ENCODE assay signal across 9 cellular contexts in genomic region chr1:201016943-201017827, GRCh38. TPM values are rescaled to one million over a fixed set of nuclear protein-coding genes. Genes with fewer than 3 reads are reported as not detected.
DNase-seq lines count a peak whose midpoint lies in the region; ATAC-seq and TF ChIP-seq lines count a peak whose summit lies in the region.
"Had no signal": no experiment of that assay in that cellular context is flagged by ENCODE, and none has a peak within 500 bp of the region (broad histone marks: within the 10 kb centered on the region; RNA-seq: fewer than 3 reads in every experiment).

No MANE protein-coding gene starts in this region.

- peaks cover 24% of the 10 kb centered on the region for H3K36me3 Mint-ChIP-seq in T-helper 2 cell treated with Interferon-gamma antibody and Interleukin-4, amounts not matched to agents 5 μg/mL and 100 μg/mL, for 36 hours (ENCODE audit: low read depth)
- H3K36me3 Mint-ChIP-seq in brain, result no peaks in the 10 kb centered on the region

- no peaks in the 10 kb centered on the region for H3K27me3 Mint-ChIP-seq in T-helper 2 cell treated with Interferon-gamma antibody and Interleukin-4, amounts not matched to agents 5 μg/mL and 100 μg/mL, for 36 hours (ENCODE audit: low read depth)
- peaks cover 3% of the 10 kb centered on the region for H3K27me3 Mint-ChIP-seq in brain

- no peaks in the 10 kb centered on the region for H3K9me2 ChIP-seq in Karpas-422 (replicated peaks; ENCODE audit: insufficient read depth, low read length)

- 42% methylated on average over 9 of the region's 9 CpGs for WGBS in smooth muscle cell (ENCODE audit: low lambda C conversion rate)

- peaks cover 73% of the 10 kb centered on the region for H3K4me1 ChIP-seq in HUES6 (ENCODE audit: control insufficient read depth, insufficient read depth, low read length)
- peaks cover 64% of the 10 kb centered on the region for H3K4me1 ChIP-seq in smooth muscle cell (ENCODE audit: low read depth)
- peaks cover 4% of the 10 kb centered on the region; the same call in 1 of the 2 replicates for H3K4me1 ChIP-seq in Karpas-422 (ENCODE audit: low read length)

- H3K9ac ChIP-seq in HUES6 (ENCODE audit: low read length), result no peak overlapping the region
- H3K9ac ChIP-seq in smooth muscle cell (ENCODE audit: low read depth), result no peak overlapping the region
- H3K9ac ChIP-seq in Karpas-422 (ENCODE audit: low read length), result no peak overlapping the region

- H3K4me3 Mint-ChIP-seq in T-helper 2 cell treated with Interferon-gamma antibody and Interleukin-4, amounts not matched to agents 5 μg/mL and 100 μg/mL, for 36 hours, result peak overlapping the region; percentile 72
- peak overlapping the region; percentile 2 to 84 (median 82) for H3K4me3 Mint-ChIP-seq in brain

- no peak for DNase-seq in T-helper 2 cell treated with Interferon-gamma antibody and Interleukin-4, amounts not matched to agents 5 μg/mL and 100 μg/mL, for 36 hours (ENCODE audit: low spot score)
- DNase-seq in T-helper 2 cell (no peak), smooth muscle cell (lab: John Stamatoyannopoulos, UW; ENCODE audit: unreplicated experiment) (peak; percentile 38), Karpas-422 (no peak)
- no peak for DNase-seq in stimulated activated CD4-positive, alpha-beta T cell treated with anti-CD3 and anti-CD28 coated beads, Interleukin-4, amount 100 ng/mL, for 24 hours
- DNase-seq: esophagus squamous epithelium had no signal

- peaks cover 11% of the 10 kb centered on the region for H3F3A ChIP-seq in smooth muscle cell (ENCODE audit: low read depth)

- no peak overlapping the region for H3K4me3 ChIP-seq in HUES6 (ENCODE audit: low read depth, low read length)
- no peak overlapping the region for H3K4me3 ChIP-seq in smooth muscle cell
- no peak overlapping the region for H3K4me3 ChIP-seq in Karpas-422 (ENCODE audit: low read length)
- H3K4me3 ChIP-seq: esophagus squamous epithelium had no signal

- peak overlapping the region; percentile 97 for H3K27ac Mint-ChIP-seq in T-helper 2 cell treated with Interferon-gamma antibody and Interleukin-4, amounts not matched to agents 5 μg/mL and 100 μg/mL, for 36 hours
- H3K27ac Mint-ChIP-seq in brain, result peak overlapping the region; percentile 84 to 98 (median 97)

- H2AFZ ChIP-seq in smooth muscle cell (ENCODE audit: low read depth), result no peak overlapping the region
- H2AFZ ChIP-seq in Karpas-422 (ENCODE audit: low read length), result no peak overlapping the region

- no peak for TF ChIP-seq CTCF in brain (conservative IDR thresholded peaks at IDR 0.05)
- TF ChIP-seq CTCF in smooth muscle cell (IDR thresholded peaks at IDR 0.05; ENCODE audit: borderline replicate concordance, insufficient read depth, poor library complexity, severe bottlenecking), result no peak

- ATAC-seq in HG03139 (IDR thresholded peaks at IDR 0.05; ENCODE audit: unreplicated experiment), result no peak

- H3K36me3 ChIP-seq in HUES6 (ENCODE audit: control insufficient read depth, insufficient read depth, low read length), result no peaks in the 10 kb centered on the region
- no peaks in the 10 kb centered on the region for H3K36me3 ChIP-seq in smooth muscle cell (ENCODE audit: low read depth)
- H3K36me3 ChIP-seq in Karpas-422 (ENCODE audit: insufficient read depth, low read length), result no peaks in the 10 kb centered on the region
- H3K36me3 ChIP-seq: esophagus squamous epithelium had no signal

- H3K27me3 ChIP-seq in HUES6 (ENCODE audit: control insufficient read depth, insufficient read depth, low read length) (peaks cover 4% of the 10 kb centered on the region), smooth muscle cell (ENCODE audit: low read depth) (no peaks in the 10 kb centered on the region), Karpas-422 (ENCODE audit: low read length) (no peaks in the 10 kb centered on the region)

- H4K20me1 ChIP-seq in smooth muscle cell (ENCODE audit: low read depth), result no peaks in the 10 kb centered on the region
- no peaks in the 10 kb centered on the region for H4K20me1 ChIP-seq in Karpas-422 (ENCODE audit: insufficient read depth, low read depth, low read length)

- H3K4me1 Mint-ChIP-seq in T-helper 2 cell treated with Interferon-gamma antibody and Interleukin-4, amounts not matched to agents 5 μg/mL and 100 μg/mL, for 36 hours (ENCODE audit: low read depth), result peaks cover 78% of the 10 kb centered on the region
- H3K4me1 Mint-ChIP-seq in brain, result peaks cover 100% of the 10 kb centered on the region

- no peaks in the 10 kb centered on the region for H3K9me3 Mint-ChIP-seq in T-helper 2 cell treated with Interferon-gamma antibody and Interleukin-4, amounts not matched to agents 5 μg/mL and 100 μg/mL, for 36 hours
- no peaks in the 10 kb centered on the region for H3K9me3 Mint-ChIP-seq in brain

- H3K79me2 ChIP-seq in smooth muscle cell (ENCODE audit: low read depth), result no peaks in the 10 kb centered on the region
- no peaks in the 10 kb centered on the region for H3K79me2 ChIP-seq in Karpas-422 (ENCODE audit: low read length)

- peak overlapping the region; percentile 77 for H3K4me2 ChIP-seq in smooth muscle cell
- H3K4me2 ChIP-seq in Karpas-422 (ENCODE audit: low read depth, low read length, poor library complexity, severe bottlenecking), result no peak overlapping the region

- H3K9me3 ChIP-seq in HUES6 (ENCODE audit: control insufficient read depth, insufficient read depth, low read depth, low read length), result no peaks in the 10 kb centered on the region
- no peaks in the 10 kb centered on the region for H3K9me3 ChIP-seq in smooth muscle cell (replicated peaks; ENCODE audit: low read depth)
- H3K9me3 ChIP-seq in Karpas-422 (ENCODE audit: low read length), result no peaks in the 10 kb centered on the region
- H3K9me3 ChIP-seq: esophagus squamous epithelium had no signal

- 0 out of 2 replicates have a peak overlapping the region, but pooled peaks have one; percentile 21 for H3K27ac ChIP-seq in HUES6 (ENCODE audit: low read depth, low read length)
- peak overlapping the region; percentile 63 for H3K27ac ChIP-seq in smooth muscle cell (ENCODE audit: low read depth)
- H3K27ac ChIP-seq in Karpas-422 (ENCODE audit: low read length), result no peak overlapping the region
- H3K27ac ChIP-seq: esophagus squamous epithelium had no signal

RNA-seq across cellular contexts. Expression of gene KIF21B, which starts 6.3 kb away (rescaled TPM):
- polyA plus RNA-seq in brain (ENCODE audit: insufficient read depth, low read depth, low replicate concordance) (34.3 TPM), smooth muscle cell (1.0 and 1.2 TPM in 2 replicates)
- 1.9 and 3.4 TPM in 2 replicates for total RNA-seq in smooth muscle cell
- 0.22 TPM in 2 replicates for total RNA-seq in Karpas-422 (2014; rRNA removed; shearing (Covaris generic); ENCODE audit: low replicate concordance)
